Comparison of ENCODE assay signal across 8 cellular contexts in genomic region chr18:46250812-46251173, GRCh38.
DNase-seq lines count a peak whose midpoint lies in the region; ATAC-seq and TF ChIP-seq lines count a peak whose summit lies in the region.

No MANE protein-coding gene starts in this region.

- peak; percentile 17 for ATAC-seq in GM18505 (IDR thresholded peaks at IDR 0.05; ENCODE audit: unreplicated experiment)
- ATAC-seq in HG03045 (IDR thresholded peaks at IDR 0.05; ENCODE audit: unreplicated experiment), result peak; percentile 16
- no peak for ATAC-seq in GM19397 (IDR thresholded peaks at IDR 0.05; ENCODE audit: unreplicated experiment)
- no peak for ATAC-seq in GM18520 (IDR thresholded peaks at IDR 0.05; ENCODE audit: unreplicated experiment)

- no peak overlapping the region for H2AFZ ChIP-seq in osteoblast (ENCODE audit: low read length)

- DNase-seq in brain microvascular endothelial cell (no peak), osteoblast (ENCODE audit: insufficient read length, low spot score, missing footprints) (no peak), glomerular visceral epithelial cell (ENCODE audit: extremely low spot score) (no peak), coronary artery (ENCODE audit: low spot score) (no peak)

- in situ Hi-C loops in brain microvascular endothelial cell (cut with HindIII; ENCODE audit: low pct_ligation_motif_present, low sequenced_read_pairs), result no loop called here

- H3K36me3 ChIP-seq in brain microvascular endothelial cell (replicated peaks) (no peaks in the 10 kb centered on the region), osteoblast (ENCODE audit: insufficient read depth, low read length) (no peaks in the 10 kb centered on the region)

- peak overlapping the region; percentile 43 for H3K4me2 ChIP-seq in osteoblast (ENCODE audit: insufficient read depth, low read length)

- no peak for TF ChIP-seq POLR2A in GM18505 (IDR thresholded peaks at IDR 0.05; ENCODE audit: borderline replicate concordance, extremely low read depth, insufficient read depth, insufficient read length)

- H4K20me1 ChIP-seq in osteoblast (ENCODE audit: insufficient read depth, low read length), result no peaks in the 10 kb centered on the region

- peaks cover 27% of the 10 kb centered on the region for H3K4me1 ChIP-seq in osteoblast (ENCODE audit: insufficient read depth, low read length)

- H3K4me3 ChIP-seq in brain microvascular endothelial cell (ENCODE audit: low read depth, low read length) (no peak overlapping the region), osteoblast (ENCODE audit: insufficient read depth, low read length) (no peak overlapping the region), coronary artery (no peak overlapping the region)

- no peaks in the 10 kb centered on the region for H3K27me3 ChIP-seq in brain microvascular endothelial cell (replicated peaks)
- no peaks in the 10 kb centered on the region for H3K27me3 ChIP-seq in osteoblast (ENCODE audit: insufficient read depth, low read length)

- no peaks in the 10 kb centered on the region for H3K9me3 ChIP-seq in osteoblast (ENCODE audit: low read depth, low read length)

- TF ChIP-seq CTCF in brain microvascular endothelial cell (IDR thresholded peaks at IDR 0.05; ENCODE audit: low read depth, low read length, missing control alignments) (no peak), osteoblast (IDR thresholded peaks at IDR 0.05; ENCODE audit: extremely low read depth, low read depth, low read length) (no peak), coronary artery (IDR thresholded peaks at IDR 0.05) (no peak)

- peak overlapping the region; percentile 73 for H3K27ac ChIP-seq in brain microvascular endothelial cell
- H3K27ac ChIP-seq in osteoblast (ENCODE audit: low read depth, low read length), result peak overlapping the region; percentile 50
- H3K27ac ChIP-seq in coronary artery, result no peak overlapping the region

- peaks cover 42% of the 10 kb centered on the region for H3K79me2 ChIP-seq in osteoblast (ENCODE audit: insufficient read depth, low read length)

Comparison
In these comparisons a context has a peak if more than half of its experiments do, and no peak if none do; other contexts are left out.
1. ATAC-seq: peak in GM18505 (single experiment) and HG03045 (single experiment); none in GM19397 (single experiment) and GM18520 (single experiment).
2. H3K27ac ChIP-seq: peak in brain microvascular endothelial cell (single experiment) and osteoblast (single experiment); none in coronary artery (0 of 2).